In the genomic region with DNA sequence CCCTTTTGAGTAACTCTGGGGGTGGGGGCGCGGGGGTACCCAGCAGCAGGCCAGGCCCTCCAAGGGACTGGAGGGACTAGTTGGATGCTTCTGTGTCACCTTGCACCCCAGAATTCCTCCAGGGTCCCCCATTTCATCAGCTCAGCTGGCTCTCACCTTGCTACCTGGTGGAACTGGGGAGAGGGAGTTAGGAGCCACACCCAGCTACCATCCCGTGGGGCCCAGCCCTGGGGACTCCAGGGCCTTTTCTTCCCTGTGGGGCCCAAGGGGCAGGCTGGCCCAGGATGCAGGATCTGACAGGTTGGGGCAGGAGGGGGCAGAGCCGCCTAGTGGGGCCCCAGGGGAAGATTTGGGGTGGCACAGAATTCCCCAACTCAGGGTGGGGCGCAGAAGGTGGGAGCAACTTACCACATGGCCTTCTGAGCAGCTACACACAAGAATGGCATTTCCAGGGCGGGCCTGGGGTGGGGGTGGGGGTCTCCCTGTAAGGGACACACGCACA, we compare ENCODE assay signal across 9 cellular contexts. TPM values are rescaled to one million over a fixed set of nuclear protein-coding genes. Genes with fewer than 3 reads are reported as not detected.
A peak's percentile ranks its signal among the peaks of the same experiment; 100 is the strongest.
DNase-seq lines count a peak whose midpoint lies in the region; ATAC-seq and TF ChIP-seq lines count a peak whose summit lies in the region.
"Had no signal": no experiment of that assay in that cellular context is flagged by ENCODE, and none has a peak within 500 bp of the region (broad histone marks: within the 10 kb centered on the region; RNA-seq: fewer than 3 reads in every experiment).

No MANE protein-coding gene starts in this region.

- no peaks in the 10 kb centered on the region for H3K36me3 Mint-ChIP-seq in naive B cell

- H3K9me3 ChIP-seq in heart left ventricle (no peaks in the 10 kb centered on the region), aorta (ENCODE audit: control insufficient read depth, low read length) (no peaks in the 10 kb centered on the region)

- peaks cover 0 to 11% (median 7%) of the 10 kb centered on the region in 3 donors for H3K27me3 Mint-ChIP-seq in naive B cell

- DNase-seq in heart left ventricle (peak in 1 of 5 donors; percentile 32), left ventricle myocardium superior (no peak), caudate nucleus (lab: John Stamatoyannopoulos, UW) (no peak), naive B cell (no peak), aorta (no peak), NCI-H2029 treated with DMSO at 0.1 percent for 48 hours (lab: John Stamatoyannopoulos, UW) (no peak), NOMO-1 treated with DMSO at 0.1 percent for 48 hours (lab: John Stamatoyannopoulos, UW; ENCODE audit: unreplicated experiment) (no peak)
- DNase-seq: activated CD4-positive, alpha-beta T cell treated with anti-CD3 and anti-CD28 coated beads, Interleukin-2, amount 50 U/mL, for 1 hour had no signal

- H3K4me3 ChIP-seq in heart left ventricle (no peak overlapping the region), aorta (ENCODE audit: low read length in 2 of 2) (no peak overlapping the region)

- no peak for TF ChIP-seq CTCF in heart left ventricle (IDR thresholded peaks at IDR 0.05)

- H3K27ac Mint-ChIP-seq in naive B cell = peak overlapping the region; percentile 87 to 100 (median 96)

- H3K9me3 Mint-ChIP-seq in naive B cell = no peaks in the 10 kb centered on the region

- intact Hi-C loops in heart left ventricle (cut with DNase I) (loop anchor here in 2 of 10 donors (5.0 to 10.0 kb wide), 2 partner anchors 689 to 692 kb away; a partner anchor contains a TSS), left ventricle myocardium superior (cut with micrococcal nuclease) (no loop called here), aorta (cut with DNase I) (loop anchor here (5.0 to 10.0 kb wide), 2 partner anchors 692 to 1049 kb away; a partner anchor contains a TSS)

- no peak for ATAC-seq in heart left ventricle
- ATAC-seq in left ventricle myocardium superior = no peak
- ATAC-seq in naive B cell (ENCODE audit: low read depth in 2 of 2) = no peak
- ATAC-seq in aorta (ENCODE audit: low FRiP score) = no peak
- no peak for ATAC-seq in HG03280 (IDR thresholded peaks at IDR 0.05; ENCODE audit: unreplicated experiment)

- H3K27ac ChIP-seq in heart left ventricle = peak overlapping the region; percentile 99 to 100 (median 100)
- peak overlapping the region; percentile 99 for H3K27ac ChIP-seq in caudate nucleus (ENCODE audit: low read depth, low read length)
- H3K27ac ChIP-seq in aorta (ENCODE audit: low read depth in 1 of 2, low read length in 2 of 2) = peak overlapping the region; percentile 89 to 99

- H3K4me1 ChIP-seq in heart left ventricle (peaks cover 8 to 72% (median 44%) of the 10 kb centered on the region in 12 donors), aorta (ENCODE audit: control insufficient read depth in 1 of 2, insufficient read depth in 2 of 2, low read length in 2 of 2) (no peaks in the 10 kb centered on the region)

- H3K36me3 ChIP-seq in heart left ventricle (peaks cover 0 to 9% (median 0%) of the 10 kb centered on the region in 9 donors), aorta (ENCODE audit: control insufficient read depth in 1 of 2, insufficient read depth in 2 of 2, low read length in 1 of 2) (no peaks in the 10 kb centered on the region)

- 81 to 88% (median 83%) methylated on average over 5 to 7 of the region's 7 CpGs for WGBS in heart left ventricle, 4 donors
- WGBS in aorta, 2 donors = 77 to 78% methylated on average over 7 of the region's 7 CpGs

- H3K4me1 Mint-ChIP-seq in naive B cell = peaks cover 54 to 61% (median 60%) of the 10 kb centered on the region in 3 donors

- TF ChIP-seq POLR2A in heart left ventricle (IDR thresholded peaks at IDR 0.05) = no peak

- peak overlapping the region in 7 of 8 donors; percentile 32 to 96 (median 68) for H3K4me3 Mint-ChIP-seq in naive B cell

- H3K27me3 ChIP-seq in heart left ventricle (no peaks in the 10 kb centered on the region), aorta (ENCODE audit: control insufficient read depth in 1 of 2, insufficient read depth in 2 of 2, low read length in 1 of 2) (no peaks in the 10 kb centered on the region)

RNA-seq across cellular contexts. Expression of a gene that starts 32.8 kb away (rescaled TPM):
- total RNA-seq in heart left ventricle (1 to 10 TPM in 3 of 9 donors, under 1 TPM in 1, not detected in 5; 0.83 to 1.3 (median 1.1) TPM), left ventricle myocardium superior (0.69 TPM), aorta (1 to 10 TPM in 1 of 2 donors, not detected in 1; 1.0 TPM)
- polyA plus RNA-seq in heart left ventricle (1 to 10 TPM in 1 of 2 donors, under 1 TPM in 1; 0.36 to 1.7 TPM), naive B cell (ENCODE audit: low read depth in 6 of 6) (not detected), aorta (1 to 10 TPM in 1 of 2 donors, not detected in 1; 2.5 TPM)

RNA-seq across cellular contexts. Expression of a gene that starts 48.9 kb away (rescaled TPM):
- total RNA-seq in heart left ventricle (10 to 100 TPM in 1 of 9 donors, 1 to 10 TPM in 8; 2.0 to 10.9 (median 3.4) TPM), left ventricle myocardium superior (2.3 TPM), aorta (10 to 100 TPM; 11.2 to 12.1 TPM)
- polyA plus RNA-seq in heart left ventricle (1 to 10 TPM; 1.3 to 2.7 TPM), naive B cell (ENCODE audit: low read depth in 6 of 6) (1 to 10 TPM in 1 of 6 donors, under 1 TPM in 4, not detected in 1; 0.65 to 2.2 (median 0.89) TPM), aorta (1 to 10 TPM; 2.5 to 3.1 TPM)
